22 cellular contexts compared by ENCODE assay signal in genomic region chr7:70621954-70622596, GRCh38.
"Had no signal": no experiment of that assay in that cellular context is flagged by ENCODE, and none has a peak within 500 bp of the region (broad histone marks: within the 10 kb centered on the region; RNA-seq: fewer than 3 reads in every experiment).

No MANE protein-coding gene starts in this region.

- H3K27ac Mint-ChIP-seq: immature natural killer cell; progenitor cell of endocrine pancreas; stimulated activated effector memory CD8-positive, alpha-beta T cell treated with anti-CD3 and anti-CD28 coated beads, Interleukin-12 subunit alpha, Interleukin-12 subunit beta, amount 100 ng/mL, for 72 hours; stimulated activated naive CD8-positive, alpha-beta T cell treated with anti-CD3 and anti-CD28 coated beads, Interleukin-15, Interleukin-2, amounts not matched to agents 100 ng/mL and 50 ng/mL, for 24 hours had no signal

- H3K4me3 Mint-ChIP-seq: immature natural killer cell; naive thymus-derived CD8-positive, alpha-beta T cell; neural crest cell; stimulated activated effector memory CD8-positive, alpha-beta T cell treated with anti-CD3 and anti-CD28 coated beads, Interleukin-12 subunit alpha, Interleukin-12 subunit beta, amount 100 ng/mL, for 72 hours; stimulated activated naive CD8-positive, alpha-beta T cell treated with anti-CD3 and anti-CD28 coated beads, Interleukin-15, Interleukin-2, amounts not matched to agents 100 ng/mL and 50 ng/mL, for 24 hours had no signal

- DNase-seq: effector memory CD4-positive, alpha-beta T cell; erythroblast; foreskin melanocyte; immature natural killer cell; kidney; left cardiac atrium; left ventricle myocardium superior; mucosa of descending colon; naive thymus-derived CD8-positive, alpha-beta T cell; ovary; right cardiac atrium; stimulated activated CD4-positive, alpha-beta T cell treated with anti-CD3 and anti-CD28 coated beads, Interleukin-4, amount 100 ng/mL, for 1 hour; stimulated activated CD8-positive, alpha-beta memory T cell treated with anti-CD3 and anti-CD28 coated beads, Interleukin-4, amount 100 ng/mL, for 48 hours; transverse colon had no signal

- H3K4me2 ChIP-seq: smooth muscle cell had no signal

- H3K4me1 Mint-ChIP-seq: immature natural killer cell; stimulated activated effector memory CD8-positive, alpha-beta T cell treated with anti-CD3 and anti-CD28 coated beads, Interleukin-12 subunit alpha, Interleukin-12 subunit beta, amount 100 ng/mL, for 72 hours had no signal

- H3K27me3 ChIP-seq: ovary, transverse colon had no signal

- H3K36me3 Mint-ChIP-seq: naive thymus-derived CD8-positive, alpha-beta T cell; stimulated activated effector memory CD8-positive, alpha-beta T cell treated with anti-CD3 and anti-CD28 coated beads, Interleukin-12 subunit alpha, Interleukin-12 subunit beta, amount 100 ng/mL, for 72 hours had no signal

- H3K27ac ChIP-seq: cardiac muscle cell, ovary, thoracic aorta, transverse colon had no signal

- ATAC-seq: left cardiac atrium; left ventricle myocardium superior; mucosa of descending colon; naive thymus-derived CD8-positive, alpha-beta T cell; right cardiac atrium; stimulated activated effector memory CD8-positive, alpha-beta T cell treated with anti-CD3 and anti-CD28 coated beads, Interleukin-12 subunit alpha, Interleukin-12 subunit beta, amount 100 ng/mL, for 72 hours had no signal

- H3K27me3 Mint-ChIP-seq: stimulated activated naive CD8-positive, alpha-beta T cell treated with anti-CD3 and anti-CD28 coated beads, Interleukin-15, Interleukin-2, amounts not matched to agents 100 ng/mL and 50 ng/mL, for 24 hours had no signal

- H3K9me3 ChIP-seq: mucosa of descending colon, ovary, thoracic aorta, transverse colon had no signal

- H3K36me3 ChIP-seq: cardiac muscle cell, ovary, thoracic aorta, transverse colon had no signal

- H3K4me3 ChIP-seq: cardiac muscle cell, lung, mucosa of descending colon, ovary, smooth muscle cell, thoracic aorta, transverse colon had no signal

- H3K9me3 Mint-ChIP-seq: immature natural killer cell; neural crest cell; stimulated activated effector memory CD8-positive, alpha-beta T cell treated with anti-CD3 and anti-CD28 coated beads, Interleukin-12 subunit alpha, Interleukin-12 subunit beta, amount 100 ng/mL, for 72 hours had no signal
